8 cellular contexts compared by ENCODE assay signal in the genomic region with DNA sequence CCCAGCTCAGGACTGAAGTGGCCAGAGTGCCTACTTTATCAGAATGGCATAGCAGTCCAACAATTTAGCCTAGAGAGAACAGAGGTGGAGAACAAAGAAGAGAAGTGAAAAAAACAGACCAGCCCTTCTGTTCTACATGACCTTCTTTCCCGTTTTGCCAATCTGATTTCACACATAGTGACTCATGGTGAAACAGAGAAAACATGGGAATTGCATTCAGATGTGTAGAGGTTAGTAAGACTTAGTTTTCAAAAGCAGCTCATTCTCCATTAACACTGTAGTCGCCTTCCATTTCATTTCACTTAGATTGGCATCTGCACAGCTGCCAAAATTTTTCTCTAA. TPM values are rescaled to one million over a fixed set of nuclear protein-coding genes. Genes with fewer than 3 reads are reported as not detected.
DNase-seq lines count a peak whose midpoint lies in the region; ATAC-seq and TF ChIP-seq lines count a peak whose summit lies in the region.

No MANE protein-coding gene starts in this region.

- no peak for TF ChIP-seq CTCF in H9 (conservative IDR thresholded peaks at IDR 0.05)
- no peak for TF ChIP-seq CTCF in WTC11 (IDR thresholded peaks at IDR 0.05)
- TF ChIP-seq CTCF in progenitor cell of endocrine pancreas (IDR thresholded peaks at IDR 0.05; ENCODE audit: unreplicated experiment) = no peak

- no peak overlapping the region for H4K5ac ChIP-seq in H9 (ENCODE audit: insufficient read length, low read depth, low read length)

- H3K18ac ChIP-seq in H9 (ENCODE audit: insufficient read length, low read depth, low read length) = no peak overlapping the region

- H3K36me3 Mint-ChIP-seq in H9 (ENCODE audit: insufficient read depth in 1 of 3, low read depth in 3 of 3) (no peaks in the 10 kb centered on the region), WTC11 (no peaks in the 10 kb centered on the region), progenitor cell of endocrine pancreas (ENCODE audit: insufficient read depth) (no peaks in the 10 kb centered on the region)

- no peak overlapping the region for H2BK5ac ChIP-seq in H9 (ENCODE audit: insufficient read length, low read length)

- H3K4ac ChIP-seq in H9 (ENCODE audit: low read depth, low read length) = no peak overlapping the region

- H2AK5ac ChIP-seq in H9 (ENCODE audit: insufficient read length, low read length) = no peak overlapping the region

- H3K27ac Mint-ChIP-seq in H9 (no peak overlapping the region), WTC11 (no peak overlapping the region), progenitor cell of endocrine pancreas (peak overlapping the region; percentile 71)

- H2BK120ac ChIP-seq in H9 (ENCODE audit: low read depth, low read length, poor library complexity, severe bottlenecking) = no peak overlapping the region

- no peak overlapping the region for H2BK15ac ChIP-seq in H9 (ENCODE audit: low read depth, low read length)

- H3K23me2 ChIP-seq in H9 (ENCODE audit: insufficient read length, low read depth, low read length, poor library complexity, severe bottlenecking) = peaks cover 8% of the 10 kb centered on the region

- H3K56ac ChIP-seq in H9 (ENCODE audit: insufficient read length, low read depth, low read length) = no peak overlapping the region

- no peak overlapping the region for H3K9ac ChIP-seq in H9 (ENCODE audit: extremely low read depth, insufficient read length, low read length)

- peaks cover 3% of the 10 kb centered on the region; the same call in 1 of the 2 replicates for H3K79me2 ChIP-seq in H9 (ENCODE audit: insufficient read depth, low read length)

- H3K14ac ChIP-seq in H9 (ENCODE audit: insufficient read depth, low read length) = no peak overlapping the region

- H3K9me3 Mint-ChIP-seq in H9 (no peaks in the 10 kb centered on the region), WTC11 (no peaks in the 10 kb centered on the region), progenitor cell of endocrine pancreas (ENCODE audit: low read depth) (no peaks in the 10 kb centered on the region)

- H3K79me1 ChIP-seq in H9 (ENCODE audit: insufficient read depth, low read depth, low read length, poor library complexity, severe bottlenecking) = no peaks in the 10 kb centered on the region

- H3K27me3 ChIP-seq in H9 (ENCODE audit: insufficient read depth, low read length) = no peaks in the 10 kb centered on the region

- CTCF ChIA-PET in WTC11 (lab: Charles Lee) = interaction anchor here (1.6 kb wide), 1 partner anchor 222 kb away, joined by 3 read pairs; no protein-coding TSS in a partner anchor

- H2BK12ac ChIP-seq in H9 (ENCODE audit: insufficient read length, low read depth, low read length) = no peak overlapping the region

- no peaks in the 10 kb centered on the region for H4K20me1 ChIP-seq in H9 (ENCODE audit: control insufficient read depth, insufficient read depth, insufficient read length)

- no peak overlapping the region for H3T11ph ChIP-seq in H9 (ENCODE audit: low read length)

- peak; percentile 63 for DNase-seq in Ammon's horn (ENCODE audit: low spot score)
- DNase-seq in H9 = no peak
- DNase-seq in WTC11 (ENCODE audit: low spot score) = no peak
- peak; percentile 70 for DNase-seq in foreskin melanocyte
- DNase-seq in progenitor cell of endocrine pancreas (ENCODE audit: low spot score, unreplicated experiment) = no peak
- no peak for DNase-seq in stimulated activated CD4-positive, alpha-beta T cell treated with anti-CD3 and anti-CD28 coated beads, Interleukin-15, amount 100 ng/mL, for 24 hours

- no CpG with 5 or more reads among the region's 2 CpGs for WGBS in H9 (ENCODE audit: extremely low coverage, insufficient read length, low lambda C conversion rate)

- ATAC-seq in WTC11 (no peak), HG03135 (IDR thresholded peaks at IDR 0.05; ENCODE audit: unreplicated experiment) (no peak), HG03280 (IDR thresholded peaks at IDR 0.05; ENCODE audit: unreplicated experiment) (no peak)

- no peaks in the 10 kb centered on the region for H3K9me3 ChIP-seq in H9 (ENCODE audit: control insufficient read depth, low read depth, low read length)

- H2BK20ac ChIP-seq in H9 (ENCODE audit: low read depth, low read length, poor library complexity, severe bottlenecking) = no peak overlapping the region

- H3K4me2 ChIP-seq in H9 (ENCODE audit: insufficient read depth, insufficient read length, low read length) = peak overlapping the region; percentile 98

- H3K4me1 Mint-ChIP-seq in H9 (peaks cover 32 to 35% of the 10 kb centered on the region in 2 experiments), WTC11 (peaks cover 55% of the 10 kb centered on the region), progenitor cell of endocrine pancreas (ENCODE audit: low read depth) (peaks cover 34% of the 10 kb centered on the region)

- H3K4me3 Mint-ChIP-seq in H9 (peak overlapping the region; percentile 89 to 94), WTC11 (peak overlapping the region; percentile 92), progenitor cell of endocrine pancreas (ENCODE audit: low read depth) (peak overlapping the region; percentile 93)

- POLR2A ChIA-PET in WTC11 (lab: Charles Lee) = no interaction called here

- H3K27ac ChIP-seq in H9 (ENCODE audit: insufficient read length, low read depth, low read length) = no peak overlapping the region

- no peak overlapping the region for H3K23ac ChIP-seq in H9 (ENCODE audit: insufficient read length, low read depth, low read length)

- H3K4me1 ChIP-seq in H9 (ENCODE audit: insufficient read depth, low read length) = peaks cover 6% of the 10 kb centered on the region; the same call in 1 of the 2 replicates

- H3K27me3 Mint-ChIP-seq in H9 (ENCODE audit: low read depth) = no peaks in the 10 kb centered on the region; the same call in 1 of the 2 replicates
- H3K27me3 Mint-ChIP-seq in WTC11 (ENCODE audit: low read depth) = no peaks in the 10 kb centered on the region
- no peaks in the 10 kb centered on the region for H3K27me3 Mint-ChIP-seq in progenitor cell of endocrine pancreas

- H4K8ac ChIP-seq in H9 (replicated peaks; ENCODE audit: insufficient read length, low read depth, low read length) = no peak overlapping the region

- no peak overlapping the region for H2AFZ ChIP-seq in H9 (ENCODE audit: low read length)

- no peak overlapping the region for H4K91ac ChIP-seq in H9 (ENCODE audit: insufficient read length, low read depth, low read length)

TF ChIP-seq in WTC11, 78 proteins besides CTCF, POLR2A, EP300 and RAD21 (continues in another document):
- TF ChIP-seq, protein P1, sequence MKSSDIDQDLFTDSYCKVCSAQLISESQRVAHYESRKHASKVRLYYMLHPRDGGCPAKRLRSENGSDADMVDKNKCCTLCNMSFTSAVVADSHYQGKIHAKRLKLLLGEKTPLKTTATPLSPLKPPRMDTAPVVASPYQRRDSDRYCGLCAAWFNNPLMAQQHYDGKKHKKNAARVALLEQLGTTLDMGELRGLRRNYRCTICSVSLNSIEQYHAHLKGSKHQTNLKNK (CRISPR knock-in tag; IDR thresholded peaks at IDR 0.05) = no peak
- TF ChIP-seq, protein P2, sequence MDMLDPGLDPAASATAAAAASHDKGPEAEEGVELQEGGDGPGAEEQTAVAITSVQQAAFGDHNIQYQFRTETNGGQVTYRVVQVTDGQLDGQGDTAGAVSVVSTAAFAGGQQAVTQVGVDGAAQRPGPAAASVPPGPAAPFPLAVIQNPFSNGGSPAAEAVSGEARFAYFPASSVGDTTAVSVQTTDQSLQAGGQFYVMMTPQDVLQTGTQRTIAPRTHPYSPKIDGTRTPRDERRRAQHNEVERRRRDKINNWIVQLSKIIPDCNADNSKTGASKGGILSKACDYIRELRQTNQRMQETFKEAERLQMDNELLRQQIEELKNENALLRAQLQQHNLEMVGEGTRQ (CRISPR knock-in tag; IDR thresholded peaks at IDR 0.05) = no peak
- TF ChIP-seq, protein P3, sequence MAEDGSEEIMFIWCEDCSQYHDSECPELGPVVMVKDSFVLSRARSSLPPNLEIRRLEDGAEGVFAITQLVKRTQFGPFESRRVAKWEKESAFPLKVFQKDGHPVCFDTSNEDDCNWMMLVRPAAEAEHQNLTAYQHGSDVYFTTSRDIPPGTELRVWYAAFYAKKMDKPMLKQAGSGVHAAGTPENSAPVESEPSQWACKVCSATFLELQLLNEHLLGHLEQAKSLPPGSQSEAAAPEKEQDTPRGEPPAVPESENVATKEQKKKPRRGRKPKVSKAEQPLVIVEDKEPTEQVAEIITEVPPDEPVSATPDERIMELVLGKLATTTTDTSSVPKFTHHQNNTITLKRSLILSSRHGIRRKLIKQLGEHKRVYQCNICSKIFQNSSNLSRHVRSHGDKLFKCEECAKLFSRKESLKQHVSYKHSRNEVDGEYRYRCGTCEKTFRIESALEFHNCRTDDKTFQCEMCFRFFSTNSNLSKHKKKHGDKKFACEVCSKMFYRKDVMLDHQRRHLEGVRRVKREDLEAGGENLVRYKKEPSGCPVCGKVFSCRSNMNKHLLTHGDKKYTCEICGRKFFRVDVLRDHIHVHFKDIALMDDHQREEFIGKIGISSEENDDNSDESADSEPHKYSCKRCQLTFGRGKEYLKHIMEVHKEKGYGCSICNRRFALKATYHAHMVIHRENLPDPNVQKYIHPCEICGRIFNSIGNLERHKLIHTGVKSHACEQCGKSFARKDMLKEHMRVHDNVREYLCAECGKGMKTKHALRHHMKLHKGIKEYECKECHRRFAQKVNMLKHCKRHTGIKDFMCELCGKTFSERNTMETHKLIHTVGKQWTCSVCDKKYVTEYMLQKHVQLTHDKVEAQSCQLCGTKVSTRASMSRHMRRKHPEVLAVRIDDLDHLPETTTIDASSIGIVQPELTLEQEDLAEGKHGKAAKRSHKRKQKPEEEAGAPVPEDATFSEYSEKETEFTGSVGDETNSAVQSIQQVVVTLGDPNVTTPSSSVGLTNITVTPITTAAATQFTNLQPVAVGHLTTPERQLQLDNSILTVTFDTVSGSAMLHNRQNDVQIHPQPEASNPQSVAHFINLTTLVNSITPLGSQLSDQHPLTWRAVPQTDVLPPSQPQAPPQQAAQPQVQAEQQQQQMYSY (CRISPR knock-in tag; IDR thresholded peaks at IDR 0.05) = no peak
- TF ChIP-seq SMAD4 (CRISPR knock-in tag; IDR thresholded peaks at IDR 0.05) (no peak), FOXK1 (CRISPR knock-in tag; IDR thresholded peaks at IDR 0.05) (no peak)

RNA-seq across cellular contexts. Expression of a gene that starts 0.4 kb away (rescaled TPM):
- total RNA-seq in H9 (2021) (15.5 and 16.9 TPM in 2 replicates), WTC11 (2021) (28.4 to 30.8 TPM (median 29.9 TPM) in 3 replicates), progenitor cell of endocrine pancreas (48.5 and 55.4 TPM in 2 replicates)

RNA-seq across cellular contexts. Expression of a gene that starts 4.1 kb away (rescaled TPM):
- total RNA-seq in H9 (2021) = 64.5 and 67.2 TPM in 2 replicates
- total RNA-seq in WTC11 (2021) = 69.6 to 75.9 TPM (median 75.0 TPM) in 3 replicates
- 76.2 and 86.9 TPM in 2 replicates for total RNA-seq in progenitor cell of endocrine pancreas

RNA-seq across cellular contexts. Expression of a gene that starts 32.2 kb away (rescaled TPM):
- total RNA-seq in H9 (2021) = 17.8 and 21.9 TPM in 2 replicates
- 18.8 to 23.9 TPM (median 20.6 TPM) in 3 replicates for total RNA-seq in WTC11 (2021)
- total RNA-seq in progenitor cell of endocrine pancreas = 30.1 and 34.2 TPM in 2 replicates

RNA-seq across cellular contexts. Expression of a gene that starts 38.1 kb away (rescaled TPM):
- total RNA-seq in H9 (2021) (not detected in 2 replicates), WTC11 (2021) (not detected in 3 replicates), progenitor cell of endocrine pancreas (not detected in 2 replicates)

Comparison
In these comparisons a context has a peak if more than half of its experiments do, and no peak if none do; other contexts are left out.
1. DNase-seq: peak in Ammon's horn (single experiment) and foreskin melanocyte (single experiment); none in H9 (single experiment), WTC11 (single experiment), progenitor cell of endocrine pancreas (single experiment) and stimulated activated CD4-positive, alpha-beta T cell treated with anti-CD3 and anti-CD28 coated beads, Interleukin-15, amount 100 ng/mL, for 24 hours (single experiment).
2. Peak in every context shown above with its lines, with median percentiles within 50 percentile points of each other: H3K4me3 Mint-ChIP-seq.